ENCODE assay signal across 24 cellular contexts in the genomic region with DNA sequence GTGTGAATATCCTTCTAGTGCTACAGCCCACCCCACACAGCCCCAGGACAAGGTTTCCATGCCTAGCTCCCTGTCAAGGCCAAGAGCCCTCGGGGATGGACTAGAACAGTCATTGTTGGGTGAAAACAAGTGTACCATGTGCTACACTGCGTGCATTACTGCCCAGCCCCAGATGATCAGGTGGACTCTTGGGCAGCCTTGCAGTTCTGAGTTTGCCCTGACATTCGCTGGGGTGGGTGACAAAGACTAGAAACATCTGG. TPM values are rescaled to one million over a fixed set of nuclear protein-coding genes. Genes with fewer than 3 reads are reported as not detected.
"Had no signal": no experiment of that assay in that cellular context is flagged by ENCODE, and none has a peak within 500 bp of the region (broad histone marks: within the 10 kb centered on the region; RNA-seq: fewer than 3 reads in every experiment).

No MANE protein-coding gene starts in this region.

- ATAC-seq: activated CD4-positive, alpha-beta T cell treated with anti-CD3 and anti-CD28 coated beads for 36 hours; body of pancreas; esophagus mucosa; natural killer cell treated with Interleukin-12 subunit alpha and Interleukin-12 subunit beta and Interleukin-15 and Interleukin-18, amount 100 ng/mL, for 72 hours; stimulated activated memory B cell treated with anti-CD40 and anti-IgM and Interleukin-4, amounts not matched to agents 10 μg/mL and 1 μg/mL and 100 μg/mL, for 72 hours; T-helper 17 cell had no signal

- H3K27me3 ChIP-seq: sigmoid colon had no signal

- H3K27ac ChIP-seq: body of pancreas, cardiac muscle cell, left lung, parathyroid adenoma, sigmoid colon, upper lobe of left lung had no signal

- H3K36me3 ChIP-seq: cardiac muscle cell, left lung, sigmoid colon, upper lobe of left lung had no signal

- H3K9me3 ChIP-seq: body of pancreas had no signal

- DNase-seq: activated B cell treated with CpG ODN at 0.5 μM for 24 hours; activated CD4-positive, alpha-beta T cell treated with anti-CD3 and anti-CD28 coated beads for 36 hours; activated CD4-positive, alpha-beta T cell treated with anti-CD3 and anti-CD28 coated beads, Interleukin-2, amount 50 U/mL, for 48 hours; activated effector memory CD4-positive, alpha-beta T cell treated with anti-CD3 and anti-CD28 coated beads, Interleukin-2, amount 50 U/mL, for 16 hours; activated naive CD4-positive, alpha-beta T cell treated with anti-CD3 and anti-CD28 coated beads, Interleukin-2, amount 10 ng/mL, durations not matched to agents 7 days and 5 days; anterior cingulate cortex; dermis blood vessel endothelial cell; effector CD8-positive, alpha-beta T cell; foreskin melanocyte; kidney glomerular epithelial cell; nucleus accumbens; sigmoid colon; stimulated activated CD4-positive, alpha-beta T cell treated with anti-CD3 and anti-CD28 coated beads, Interleukin-15, amount 100 ng/mL, for 24 hours; SW 1271; T-helper 17 cell had no signal

- H3K4me1 ChIP-seq: parathyroid adenoma had no signal

- H3K9ac ChIP-seq: parathyroid adenoma had no signal

- H3K4me3 ChIP-seq: body of pancreas, cardiac muscle cell, left lung, sigmoid colon, smooth muscle cell, upper lobe of left lung had no signal

RNA-seq across cellular contexts. Expression of a gene that starts 5.1 kb away (rescaled TPM):
- total RNA-seq: T-helper 17 cell had no signal
